ENCODE assay signal across 8 cellular contexts in genomic region chr10:92290076-92290836, GRCh38. TPM values are rescaled to one million over a fixed set of nuclear protein-coding genes. Genes with fewer than 3 reads are reported as not detected.
DNase-seq lines count a peak whose midpoint lies in the region; ATAC-seq and TF ChIP-seq lines count a peak whose summit lies in the region.

No MANE protein-coding gene starts in this region.

- peak overlapping the region; percentile 96 for H3K4me3 ChIP-seq in epithelial cell of proximal tubule (ENCODE audit: low read depth, low read length)
- H3K4me3 ChIP-seq in mononuclear cell (ENCODE audit: low read length), result peak overlapping the region; percentile 97

- H3K27me3 ChIP-seq in mononuclear cell (ENCODE audit: insufficient read depth, low read length), result no peaks in the 10 kb centered on the region

- H3K4me1 ChIP-seq in mononuclear cell (ENCODE audit: insufficient read depth, low read length), result peaks cover 28% of the 10 kb centered on the region

- TF ChIP-seq CTCF in epithelial cell of proximal tubule (conservative IDR thresholded peaks at IDR 0.05; ENCODE audit: low read depth, low read length), result no peak

- no peaks in the 10 kb centered on the region for H3K9me3 ChIP-seq in mononuclear cell (ENCODE audit: low read depth, low read length)

- ATAC-seq in activated CD4-positive, CD25-positive, alpha-beta regulatory T cell treated with anti-CD3 and anti-CD28 coated beads, Interleukin-2, amount 50 U/mL, for 24 hours, result peak; percentile 6 to 19
- ATAC-seq in HG02798 (IDR thresholded peaks at IDR 0.05; ENCODE audit: poor library complexity, unreplicated experiment), result peak; percentile 4

- no peak for DNase-seq in activated CD4-positive, CD25-positive, alpha-beta regulatory T cell treated with anti-CD3 and anti-CD28 coated beads, Interleukin-2, amount 50 U/mL, for 72 hours
- DNase-seq in NCI-H1694 treated with DMSO at 0.1 percent for 48 hours (lab: John Stamatoyannopoulos, UW) (peak; percentile 12), epithelial cell of proximal tubule (ENCODE audit: low read depth) (no peak), superior temporal gyrus (ENCODE audit: extremely low spot score) (peak; percentile 54)
- peak; percentile 6 for DNase-seq in activated CD4-positive, alpha-beta T cell treated with anti-CD3 and anti-CD28 coated beads, Interleukin-2, amount 50 U/mL, for 1 hour

RNA-seq across cellular contexts. Expression of gene CPEB3, which starts 0.6 kb away (rescaled TPM):
- 0.52 and 0.58 TPM in 2 replicates for total RNA-seq in epithelial cell of proximal tubule
- total RNA-seq in mononuclear cell, result 1.6 TPM

RNA-seq across cellular contexts. Expression of gene MARCHF5, which starts 0.7 kb away (rescaled TPM):
- total RNA-seq in epithelial cell of proximal tubule (7.6 and 9.6 TPM in 2 replicates), mononuclear cell (24.1 TPM)

Comparison
In these comparisons a context has a peak if more than half of its experiments do, and no peak if none do; other contexts are left out.
1. DNase-seq: peak in NCI-H1694 treated with DMSO at 0.1 percent for 48 hours (single experiment), activated CD4-positive, alpha-beta T cell treated with anti-CD3 and anti-CD28 coated beads, Interleukin-2, amount 50 U/mL, for 1 hour (single experiment) and superior temporal gyrus (single experiment); none in activated CD4-positive, CD25-positive, alpha-beta regulatory T cell treated with anti-CD3 and anti-CD28 coated beads, Interleukin-2, amount 50 U/mL, for 72 hours (single experiment) and epithelial cell of proximal tubule (single experiment).